18 cellular contexts compared by ENCODE assay signal in genomic region chr15:62840518-62841268, GRCh38.
A peak's percentile ranks its signal among the peaks of the same experiment; 100 is the strongest.
DNase-seq lines count a peak whose midpoint lies in the region; FAIRE-seq and TF ChIP-seq lines count a peak whose summit lies in the region.
"Had no signal": no experiment of that assay in that cellular context is flagged by ENCODE, and none has a peak within 500 bp of the region (broad histone marks: within the 10 kb centered on the region; RNA-seq: fewer than 3 reads in every experiment).

No MANE protein-coding gene starts in this region.

- peaks cover 61% of the 10 kb centered on the region for H3K36me3 Mint-ChIP-seq in endodermal cell (ENCODE audit: low read depth)

- intact Hi-C loops in mammary epithelial cell (cut with micrococcal nuclease) (no loop called here), breast epithelium (cut with DNase I; ENCODE audit: low total_unique reads) (no loop called here)

- DNase-seq in mammary epithelial cell (no peak), breast epithelium (ENCODE audit: low spot score in 2 of 2) (no peak), endodermal cell (peak; percentile 24), urothelium cell line (ENCODE audit: low spot score) (no peak), GM13976 (ENCODE audit: low spot score) (no peak), pons (ENCODE audit: low spot score) (no peak), D341Med (ENCODE audit: low spot score) (no peak)
- DNase-seq: 8988T, DMS53, H9, NCI-H1436 treated with DMSO at 0.1 percent for 48 hours, NCI-H2081, NCI-H510A treated with DMSO at 0.1 percent for 48 hours, Peyer's patch, SIG-M5 had no signal

- H3K27me3 Mint-ChIP-seq in endodermal cell (ENCODE audit: insufficient read depth): no peaks in the 10 kb centered on the region

- in situ Hi-C loops in mammary epithelial cell (cut with MboI; ENCODE audit: low sequenced_read_pairs in 2 of 2) (loop anchor here in 1 of 2 donors (25.0 kb wide), 1 partner anchor 197 kb away; the partner anchor contains the start of gene TPM1), GM13976 (cut with MboI; ENCODE audit: low sequenced_read_pairs, unreplicated experiment) (no loop called here)

- dilution Hi-C loops in mammary epithelial cell (cut with HindIII; ENCODE audit: low sequenced_read_pairs): no loop called here

- no peak overlapping the region for H3K27ac Mint-ChIP-seq in endodermal cell

- no peaks in the 10 kb centered on the region for H3K27me3 ChIP-seq in mammary epithelial cell (ENCODE audit: insufficient read depth, low read length)
- H3K27me3 ChIP-seq in breast epithelium: no peaks in the 10 kb centered on the region
- H3K27me3 ChIP-seq in endodermal cell (ENCODE audit: control insufficient read depth, insufficient read depth, low read length, poor library complexity, severe bottlenecking): no peaks in the 10 kb centered on the region
- H3K27me3 ChIP-seq: BLaER1 treated with 17β-estradiol and CSF1 and Interleukin-3, amounts not matched to agents 10 nM and 100 nM; Peyer's patch had no signal

- peak; percentile 77 for FAIRE-seq in urothelium cell line (lab: Jason Lieb, UNC)
- FAIRE-seq: GM12878 had no signal

- TF ChIP-seq CTCF in mammary epithelial cell (conservative IDR thresholded peaks at IDR 0.05 in 1 of 2, IDR thresholded peaks at IDR 0.05 in 1 of 2; ENCODE audit: extremely low read depth in 1 of 2, insufficient read depth in 1 of 2, low read depth in 1 of 2, low read length in 2 of 2) (no peak), breast epithelium (IDR thresholded peaks at IDR 0.05) (no peak), endodermal cell (conservative IDR thresholded peaks at IDR 0.05) (no peak), GM13976 (IDR thresholded peaks at IDR 0.05; ENCODE audit: borderline replicate concordance, control extremely low read depth, extremely low read depth, insufficient read depth, missing control alignments) (no peak)

- no peaks in the 10 kb centered on the region for H3K79me2 ChIP-seq in mammary epithelial cell (ENCODE audit: insufficient read depth, low read length)

- H3K4me1 Mint-ChIP-seq in endodermal cell: peaks cover 17% of the 10 kb centered on the region

- no peak overlapping the region for H3K4me3 ChIP-seq in mammary epithelial cell (replicated peaks in 1 of 3; ENCODE audit: insufficient read depth in 1 of 3, low read depth in 2 of 3, low read length in 3 of 3)
- H3K4me3 ChIP-seq in breast epithelium: no peak overlapping the region
- H3K4me3 ChIP-seq in endodermal cell (ENCODE audit: low read length): no peak overlapping the region
- no peak overlapping the region for H3K4me3 ChIP-seq in mesodermal cell (ENCODE audit: extremely low read depth, insufficient read depth, low read length, poor library complexity, severe bottlenecking)
- H3K4me3 ChIP-seq: BLaER1 treated with 17β-estradiol and CSF1 and Interleukin-3, amounts not matched to agents 10 nM and 100 nM; GM12878; Peyer's patch had no signal

- TF ChIP-seq POLR2A in breast epithelium (IDR thresholded peaks at IDR 0.05): no peak

- H3K27ac ChIP-seq in mammary epithelial cell (ENCODE audit: insufficient read depth, low read depth, low read length) (no peak overlapping the region), breast epithelium (no peak overlapping the region), endodermal cell (ENCODE audit: low read depth, low read length) (no peak overlapping the region), mesodermal cell (ENCODE audit: low read depth, low read length, severe bottlenecking) (peak overlapping the region; percentile 73)
- H3K27ac ChIP-seq: BLaER1 treated with 17β-estradiol and CSF1 and Interleukin-3, amounts not matched to agents 10 nM and 100 nM; Peyer's patch had no signal

- H3K4me3 Mint-ChIP-seq in endodermal cell: no peak overlapping the region
- H3K4me3 Mint-ChIP-seq: H9 had no signal

- no peaks in the 10 kb centered on the region for H3K9me3 ChIP-seq in mammary epithelial cell (replicated peaks; ENCODE audit: insufficient read depth, low read length)
- no peaks in the 10 kb centered on the region for H3K9me3 ChIP-seq in breast epithelium
- no peaks in the 10 kb centered on the region for H3K9me3 ChIP-seq in endodermal cell (ENCODE audit: control insufficient read depth, low read length)
- no peaks in the 10 kb centered on the region for H3K9me3 ChIP-seq in mesodermal cell (ENCODE audit: control insufficient read depth, low read length)
- H3K9me3 ChIP-seq: BLaER1 treated with 17β-estradiol and CSF1 and Interleukin-3, amounts not matched to agents 10 nM and 100 nM; Peyer's patch had no signal

- BruUV-seq in mammary epithelial cell (replicated peaks; lab: Mats Ljungman, UMichigan): TSS peak; percentile 44

- H3K36me3 ChIP-seq in mammary epithelial cell (ENCODE audit: insufficient read depth, low read length) (no peaks in the 10 kb centered on the region), breast epithelium (no peaks in the 10 kb centered on the region), endodermal cell (ENCODE audit: control insufficient read depth, insufficient read depth, low read length) (peaks cover 70% of the 10 kb centered on the region), mesodermal cell (ENCODE audit: control insufficient read depth, insufficient read depth, low read length) (peaks cover 26% of the 10 kb centered on the region)

- H3K4me1 ChIP-seq in mammary epithelial cell (ENCODE audit: insufficient read depth, low read length): peaks cover 4% of the 10 kb centered on the region
- H3K4me1 ChIP-seq in breast epithelium: peaks cover 0 to 3% of the 10 kb centered on the region in 2 donors
- H3K4me1 ChIP-seq in endodermal cell (ENCODE audit: control insufficient read depth, insufficient read depth, low read length): no peaks in the 10 kb centered on the region
- peaks cover 31% of the 10 kb centered on the region for H3K4me1 ChIP-seq in mesodermal cell (ENCODE audit: control insufficient read depth, insufficient read depth, low read length, poor library complexity, severe bottlenecking)

- CTCF ChIA-PET in mammary epithelial cell (lab: Charles Lee; ENCODE audit: low non-redundant PET): no interaction called here

- H2AFZ ChIP-seq in mammary epithelial cell (ENCODE audit: low read depth, low read length): no peak overlapping the region

- H3K9me3 Mint-ChIP-seq in endodermal cell: no peaks in the 10 kb centered on the region
- H3K9me3 Mint-ChIP-seq: H9 had no signal

- H3K9ac ChIP-seq in mammary epithelial cell (ENCODE audit: insufficient read depth, low read length): no peak overlapping the region
- no peak overlapping the region for H3K9ac ChIP-seq in endodermal cell (ENCODE audit: extremely low read depth, low read length, poor library complexity, severe bottlenecking)
- H3K9ac ChIP-seq: BLaER1 treated with 17β-estradiol and CSF1 and Interleukin-3, amounts not matched to agents 10 nM and 100 nM had no signal

- no peaks in the 10 kb centered on the region for H4K20me1 ChIP-seq in mammary epithelial cell (ENCODE audit: insufficient read depth, low read length)
- H4K20me1 ChIP-seq: BLaER1 treated with 17β-estradiol and CSF1 and Interleukin-3, amounts not matched to agents 10 nM and 100 nM had no signal

- WGBS in mammary epithelial cell (ENCODE audit: low coverage, missing lambda C conversion rate): 92% methylated on average over 19 of the region's 23 CpGs
- WGBS in endodermal cell (ENCODE audit: insufficient coverage in 1 of 2, insufficient read length in 1 of 2), 2 experiments: 94% methylated on average over 23 of the region's 23 CpGs
- WGBS in mesodermal cell (ENCODE audit: insufficient coverage in 2 of 2), 2 experiments: 94 to 97% methylated on average over 20 to 23 of the region's 23 CpGs

- H3K4me2 ChIP-seq in mammary epithelial cell (ENCODE audit: insufficient read depth, low read depth, low read length): no peak overlapping the region
- H3K4me2 ChIP-seq: BLaER1 treated with 17β-estradiol and CSF1 and Interleukin-3, amounts not matched to agents 10 nM and 100 nM had no signal
